Comparison of ENCODE assay signal across 7 cellular contexts in the genomic region with DNA sequence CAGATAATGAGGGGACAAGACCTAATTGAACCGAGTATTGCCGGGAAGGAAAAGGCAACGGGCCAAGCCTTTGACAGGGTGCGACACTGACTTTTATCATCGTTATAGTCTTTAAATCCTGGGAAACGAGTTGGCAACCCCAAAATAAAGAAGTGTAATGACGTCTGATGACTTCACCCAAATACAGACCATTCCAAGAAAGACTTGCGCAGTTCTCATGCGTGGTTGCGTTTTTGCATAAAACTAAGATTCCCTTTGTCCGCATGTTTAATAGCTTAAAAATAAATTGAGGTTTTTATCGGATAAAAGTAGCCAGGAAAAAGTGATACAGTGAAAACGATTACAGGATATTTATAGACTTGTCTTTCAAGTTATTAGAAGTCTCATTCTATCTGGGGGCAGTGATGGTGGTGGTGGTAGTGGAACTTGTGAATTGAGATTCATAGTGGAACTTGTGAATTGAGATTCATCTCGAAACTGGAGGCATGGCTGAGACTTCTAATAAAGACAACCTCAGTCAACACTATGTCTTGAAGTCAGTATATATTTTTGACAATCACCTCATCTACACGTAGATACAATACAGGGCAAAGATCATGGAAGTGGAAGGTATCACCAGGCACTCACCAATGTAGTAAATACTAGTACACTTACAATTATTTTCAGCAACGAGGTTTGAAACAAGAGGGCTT. TPM values are rescaled to one million over a fixed set of nuclear protein-coding genes. Genes with fewer than 3 reads are reported as not detected.
DNase-seq lines count a peak whose midpoint lies in the region; ATAC-seq and TF ChIP-seq lines count a peak whose summit lies in the region.

No MANE protein-coding gene starts in this region.

- ATAC-seq in GM18520 (IDR thresholded peaks at IDR 0.05; ENCODE audit: unreplicated experiment) (peak; percentile 33), HG03060 (IDR thresholded peaks at IDR 0.05; ENCODE audit: low read depth, unreplicated experiment) (peak; percentile 36), psoas muscle (no peak)
- peak; percentile 44 to 52 for ATAC-seq in activated CD4-positive, CD25-positive, alpha-beta regulatory T cell treated with anti-CD3 and anti-CD28 coated beads, Interleukin-2, amount 50 U/mL, for 24 hours

- H3K27me3 ChIP-seq in psoas muscle (ENCODE audit: insufficient read depth in 3 of 3, low read length in 2 of 3) = no peaks in the 10 kb centered on the region

- no peaks in the 10 kb centered on the region for H3K9me3 ChIP-seq in psoas muscle

- peak overlapping the region; percentile 85 for H3K27ac ChIP-seq in psoas muscle

- H3K4me3 ChIP-seq in psoas muscle = peak overlapping the region; percentile 80

- 28 to 29% (median 28%) methylated on average over 16 of the region's 16 CpGs for WGBS in psoas muscle, 3 donors

- peak; percentile 62 for DNase-seq in fibroblast of gingiva (ENCODE audit: low read depth)
- DNase-seq in psoas muscle = no peak
- DNase-seq in dedifferentiated amniotic fluid mesenchymal stem cell (ENCODE audit: extremely low spot score) = no peak
- no peak for DNase-seq in retina

- intact Hi-C loops in psoas muscle (cut with DNase I) = loop anchor here (1.0 to 10.0 kb wide), 8 partner anchors 69 to 879 kb away; a partner anchor contains a TSS

- peaks cover 23% of the 10 kb centered on the region for H3K4me1 ChIP-seq in psoas muscle

- no peaks in the 10 kb centered on the region for H3K36me3 ChIP-seq in psoas muscle (ENCODE audit: insufficient read depth in 1 of 2, low read depth in 1 of 2)

- no peak for TF ChIP-seq CTCF in psoas muscle (IDR thresholded peaks at IDR 0.05)

RNA-seq across cellular contexts. Expression of a gene that starts 1.2 kb away (rescaled TPM):
- 100 to 1,000 TPM in 3 of 4 donors, 10 to 100 TPM in 1; 67.9 to 401 (median 166) TPM for total RNA-seq in psoas muscle
- 100 to 1,000 TPM in 1 of 3 donors, 10 to 100 TPM in 2; 57.2 to 209 (median 74.0) TPM for polyA plus RNA-seq in psoas muscle

Comparison
In these comparisons a context has a peak if more than half of its experiments do, and no peak if none do; other contexts are left out.
1. ATAC-seq: peak in GM18520 (single experiment), HG03060 (single experiment) and activated CD4-positive, CD25-positive, alpha-beta regulatory T cell treated with anti-CD3 and anti-CD28 coated beads, Interleukin-2, amount 50 U/mL, for 24 hours (2 of 2); none in psoas muscle (0 of 4).